In genomic region chr2:69594341-69594740, GRCh38 we compare ENCODE assay signal across 18 cellular contexts. TPM values are rescaled to one million over a fixed set of nuclear protein-coding genes. Genes with fewer than 3 reads are reported as not detected.
A peak's percentile ranks its signal among the peaks of the same experiment; 100 is the strongest.
DNase-seq lines count a peak whose midpoint lies in the region; ATAC-seq, FAIRE-seq and TF ChIP-seq lines count a peak whose summit lies in the region.
"Had no signal": no experiment of that assay in that cellular context is flagged by ENCODE, and none has a peak within 500 bp of the region (broad histone marks: within the 10 kb centered on the region; RNA-seq: fewer than 3 reads in every experiment).

No MANE protein-coding gene starts in this region.

- no peaks in the 10 kb centered on the region for H3K27me3 Mint-ChIP-seq in T-helper 2 cell treated with Interferon-gamma antibody and Interleukin-4, amounts not matched to agents 5 μg/mL and 100 μg/mL, for 36 hours (ENCODE audit: low read depth)
- H3K27me3 Mint-ChIP-seq: activated T-helper 17 cell treated with anti-CD3 and anti-CD28 coated beads, Interleukin-2, amount 50 U/mL, for 72 hours had no signal

- peaks cover 55% of the 10 kb centered on the region for H3K4me1 Mint-ChIP-seq in T-helper 2 cell treated with Interferon-gamma antibody and Interleukin-4, amounts not matched to agents 5 μg/mL and 100 μg/mL, for 36 hours (ENCODE audit: low read depth)

- in situ Hi-C loops in gastrocnemius medialis (cut with MboI; ENCODE audit: low sequenced_read_pairs in 4 of 4): no loop called here

- H3K9me3 ChIP-seq in gastrocnemius medialis: no peaks in the 10 kb centered on the region
- H3K9me3 ChIP-seq: spleen had no signal

- H3K9me3 Mint-ChIP-seq in T-helper 2 cell treated with Interferon-gamma antibody and Interleukin-4, amounts not matched to agents 5 μg/mL and 100 μg/mL, for 36 hours: no peaks in the 10 kb centered on the region
- H3K9me3 Mint-ChIP-seq: activated T-helper 17 cell treated with anti-CD3 and anti-CD28 coated beads, Interleukin-2, amount 50 U/mL, for 72 hours; endodermal cell; natural killer cell had no signal

- no peak for TF ChIP-seq POLR2A in gastrocnemius medialis (IDR thresholded peaks at IDR 0.05)

- H3K4me3 ChIP-seq in gastrocnemius medialis: no peak overlapping the region
- H3K4me3 ChIP-seq: lung, PC-9, spleen had no signal

- no peaks in the 10 kb centered on the region for H3K27me3 ChIP-seq in gastrocnemius medialis
- H3K27me3 ChIP-seq: spleen had no signal

- H3K36me3 Mint-ChIP-seq in T-helper 2 cell treated with Interferon-gamma antibody and Interleukin-4, amounts not matched to agents 5 μg/mL and 100 μg/mL, for 36 hours (ENCODE audit: low read depth): peaks cover 26% of the 10 kb centered on the region
- H3K36me3 Mint-ChIP-seq: natural killer cell had no signal

- DNase-seq in EH (ENCODE audit: low read depth) (peak; percentile 41), RCC 7860 (ENCODE audit: low spot score) (peak; percentile 17), fibroblast of peridontal ligament (ENCODE audit: extremely low read depth) (peak; percentile 78), gastrocnemius medialis (no peak), Right ventricle myocardium superior (no peak)
- no peak for DNase-seq in stimulated activated CD4-positive, alpha-beta T cell treated with anti-CD3 and anti-CD28 coated beads, Interleukin-2, amount 100 ng/mL, for 24 hours
- DNase-seq in T-helper 2 cell treated with Interferon-gamma antibody and Interleukin-4, amounts not matched to agents 5 μg/mL and 100 μg/mL, for 36 hours (ENCODE audit: low spot score): no peak
- DNase-seq: amygdala, C1 segment of cervical spinal cord, DMS 273 treated with DMSO at 0.1 percent for 48 hours, endodermal cell, Karpas-422, natural killer cell, NCI-H1417 treated with DMSO at 0.1 percent for 48 hours, PC-9, spleen had no signal

- no peak for TF ChIP-seq CTCF in gastrocnemius medialis (IDR thresholded peaks at IDR 0.05 in 4 of 5, conservative IDR thresholded peaks at IDR 0.05 in 1 of 5)

- intact Hi-C loops in gastrocnemius medialis (cut with DNase I; ENCODE audit: low total_unique reads): no loop called here
- intact Hi-C loops in Right ventricle myocardium superior (cut with DNase I): no loop called here

- no peak overlapping the region for H3K4me3 Mint-ChIP-seq in T-helper 2 cell treated with Interferon-gamma antibody and Interleukin-4, amounts not matched to agents 5 μg/mL and 100 μg/mL, for 36 hours
- H3K4me3 Mint-ChIP-seq: activated T-helper 17 cell treated with anti-CD3 and anti-CD28 coated beads, Interleukin-2, amount 50 U/mL, for 72 hours; endodermal cell; natural killer cell had no signal

- no peaks in the 10 kb centered on the region for H3K36me3 ChIP-seq in gastrocnemius medialis
- H3K36me3 ChIP-seq: spleen had no signal

- peaks cover 45 to 71% of the 10 kb centered on the region in 2 donors for H3K4me1 ChIP-seq in gastrocnemius medialis

- FAIRE-seq in RCC 7860 (lab: Jason Lieb, UNC): no peak

- H3K27ac ChIP-seq in gastrocnemius medialis: peak overlapping the region; percentile 77 to 89 (median 83)
- H3K27ac ChIP-seq: PC-9, spleen had no signal

- H3K27ac Mint-ChIP-seq in T-helper 2 cell treated with Interferon-gamma antibody and Interleukin-4, amounts not matched to agents 5 μg/mL and 100 μg/mL, for 36 hours: no peak overlapping the region
- H3K27ac Mint-ChIP-seq: activated T-helper 17 cell treated with anti-CD3 and anti-CD28 coated beads, Interleukin-2, amount 50 U/mL, for 72 hours had no signal

- ATAC-seq in gastrocnemius medialis: peak; percentile 86 to 91
- no peak for ATAC-seq in Right ventricle myocardium superior (ENCODE audit: poor library complexity)
- ATAC-seq: activated T-helper 17 cell treated with anti-CD3 and anti-CD28 coated beads, Interleukin-2, amount 50 U/mL, for 72 hours; natural killer cell had no signal

RNA-seq across cellular contexts. Expression of gene AAK1, which starts 49.2 kb away (rescaled TPM):
- total RNA-seq in gastrocnemius medialis (10 to 100 TPM; 30.0 to 47.3 (median 39.1) TPM), Right ventricle myocardium superior (87.2 TPM)

Comparison
In these comparisons a context has a peak if more than half of its experiments do, and no peak if none do; other contexts are left out.
1. DNase-seq: peak in EH (single experiment), RCC 7860 (single experiment) and fibroblast of peridontal ligament (single experiment); none in gastrocnemius medialis (0 of 2), stimulated activated CD4-positive, alpha-beta T cell treated with anti-CD3 and anti-CD28 coated beads, Interleukin-2, amount 100 ng/mL, for 24 hours (0 of 2), Right ventricle myocardium superior (single experiment) and T-helper 2 cell treated with Interferon-gamma antibody and Interleukin-4, amounts not matched to agents 5 μg/mL and 100 μg/mL, for 36 hours (single experiment).